Comparison of ENCODE assay signal across 10 cellular contexts in genomic region chr2:170396799-170397459, GRCh38.
DNase-seq lines count a peak whose midpoint lies in the region; ATAC-seq and TF ChIP-seq lines count a peak whose summit lies in the region.
"Had no signal": no experiment of that assay in that cellular context is flagged by ENCODE, and none has a peak within 500 bp of the region (broad histone marks: within the 10 kb centered on the region; RNA-seq: fewer than 3 reads in every experiment).

No MANE protein-coding gene starts in this region.

- no peak for ATAC-seq in CD4-positive, alpha-beta T cell (ENCODE audit: poor library complexity)
- no peak for ATAC-seq in stimulated activated naive B cell treated with anti-CD40 and anti-IgM and Interleukin-4, amounts not matched to agents 10 μg/mL and 1 μg/mL and 100 μg/mL, for 72 hours (replicated peaks)

- intact Hi-C loops in CD4-positive, alpha-beta T cell (cut with DNase I, micrococcal nuclease), result loop anchor here in 1 of 2 experiments (1.0 kb wide), 1 partner anchor 418 kb away; no protein-coding TSS in a partner anchor
- intact Hi-C loops in activated naive CD4-positive, alpha-beta T cell treated with anti-CD3 and anti-CD28 coated beads for 36 hours (cut with micrococcal nuclease), result loop anchor here (1.0 to 2.0 kb wide), 2 partner anchors 72 to 415 kb away; no protein-coding TSS in a partner anchor

- peak; percentile 26 for TF ChIP-seq CTCF in CD4-positive, alpha-beta T cell (IDR thresholded peaks at IDR 0.05)

- no peak overlapping the region for H3K4me3 Mint-ChIP-seq in CD4-positive, alpha-beta T cell
- H3K4me3 Mint-ChIP-seq in stimulated activated naive B cell treated with anti-CD40 and anti-IgM and Interleukin-4, amounts not matched to agents 10 μg/mL and 1 μg/mL and 100 μg/mL, for 72 hours, result no peak overlapping the region
- H3K4me3 Mint-ChIP-seq in activated naive CD4-positive, alpha-beta T cell treated with anti-CD3 and anti-CD28 coated beads for 36 hours, result no peak overlapping the region

- POLR2A ChIA-PET in CD4-positive, alpha-beta T cell (lab: Charles Lee), result no interaction called here

- CTCF ChIA-PET in CD4-positive, alpha-beta T cell (lab: Charles Lee), result no interaction called here
- CTCF ChIA-PET in activated naive CD4-positive, alpha-beta T cell treated with anti-CD3 and anti-CD28 coated beads for 36 hours (lab: Charles Lee), result interaction anchor here (0.9 to 2.5 kb wide), 4 partner anchors 12 to 383 kb away, joined by 3 to 9 read pairs (median 4); no protein-coding TSS in a partner anchor

- H3K27me3 Mint-ChIP-seq in CD4-positive, alpha-beta T cell, result peaks cover 58% of the 10 kb centered on the region
- peaks cover 27 to 46% of the 10 kb centered on the region in 2 donors for H3K27me3 Mint-ChIP-seq in stimulated activated naive B cell treated with anti-CD40 and anti-IgM and Interleukin-4, amounts not matched to agents 10 μg/mL and 1 μg/mL and 100 μg/mL, for 72 hours
- peaks cover 34% of the 10 kb centered on the region for H3K27me3 Mint-ChIP-seq in activated naive CD4-positive, alpha-beta T cell treated with anti-CD3 and anti-CD28 coated beads for 36 hours (ENCODE audit: low read depth)

- H3K27ac ChIP-seq in CD4-positive, alpha-beta T cell (ENCODE audit: low read depth, low read length), result no peak overlapping the region

- no peak for DNase-seq in CD4-positive, alpha-beta T cell
- peak; percentile 59 for DNase-seq in HT-29 (ENCODE audit: low spot score)
- peak; percentile 48 for DNase-seq in RKO (ENCODE audit: low spot score)
- DNase-seq in iPS-NIHi7 (ENCODE audit: extremely low spot score), result peak; percentile 31
- DNase-seq in stimulated activated naive B cell treated with anti-CD40 and anti-IgM and Interleukin-4, amounts not matched to agents 10 μg/mL and 1 μg/mL and 100 μg/mL, for 72 hours, result no peak
- DNase-seq in pons (ENCODE audit: low spot score), result no peak
- no peak for DNase-seq in activated naive CD4-positive, alpha-beta T cell treated with anti-CD3 and anti-CD28 coated beads for 36 hours
- DNase-seq in middle frontal gyrus (ENCODE audit: extremely low spot score, low spot score), result no peak
- DNase-seq: activated CD4-positive, CD25-positive, alpha-beta regulatory T cell; stimulated activated CD8-positive, alpha-beta memory T cell treated with anti-CD3 and anti-CD28 coated beads, Interleukin-4, amount 100 ng/mL, for 48 hours had no signal

- H3K27me3 ChIP-seq in CD4-positive, alpha-beta T cell (ENCODE audit: control insufficient read depth, insufficient read depth, low read length), result peaks cover 33% of the 10 kb centered on the region

- no peaks in the 10 kb centered on the region for H3K9me3 ChIP-seq in CD4-positive, alpha-beta T cell (ENCODE audit: control insufficient read depth, low read length)

- no peaks in the 10 kb centered on the region for H3K9me3 Mint-ChIP-seq in CD4-positive, alpha-beta T cell
- no peaks in the 10 kb centered on the region for H3K9me3 Mint-ChIP-seq in stimulated activated naive B cell treated with anti-CD40 and anti-IgM and Interleukin-4, amounts not matched to agents 10 μg/mL and 1 μg/mL and 100 μg/mL, for 72 hours
- H3K9me3 Mint-ChIP-seq in activated naive CD4-positive, alpha-beta T cell treated with anti-CD3 and anti-CD28 coated beads for 36 hours, result no peaks in the 10 kb centered on the region

- H3K4me1 Mint-ChIP-seq in CD4-positive, alpha-beta T cell (ENCODE audit: low read depth), result no peaks in the 10 kb centered on the region
- no peaks in the 10 kb centered on the region for H3K4me1 Mint-ChIP-seq in stimulated activated naive B cell treated with anti-CD40 and anti-IgM and Interleukin-4, amounts not matched to agents 10 μg/mL and 1 μg/mL and 100 μg/mL, for 72 hours
- H3K4me1 Mint-ChIP-seq in activated naive CD4-positive, alpha-beta T cell treated with anti-CD3 and anti-CD28 coated beads for 36 hours (ENCODE audit: low read depth), result peaks cover 4% of the 10 kb centered on the region

- no peaks in the 10 kb centered on the region for H3K36me3 Mint-ChIP-seq in CD4-positive, alpha-beta T cell (ENCODE audit: low read depth)
- no peaks in the 10 kb centered on the region for H3K36me3 Mint-ChIP-seq in stimulated activated naive B cell treated with anti-CD40 and anti-IgM and Interleukin-4, amounts not matched to agents 10 μg/mL and 1 μg/mL and 100 μg/mL, for 72 hours
- H3K36me3 Mint-ChIP-seq in activated naive CD4-positive, alpha-beta T cell treated with anti-CD3 and anti-CD28 coated beads for 36 hours (ENCODE audit: low read depth), result no peaks in the 10 kb centered on the region

- H3K27ac Mint-ChIP-seq in CD4-positive, alpha-beta T cell, result no peak overlapping the region
- no peak overlapping the region for H3K27ac Mint-ChIP-seq in stimulated activated naive B cell treated with anti-CD40 and anti-IgM and Interleukin-4, amounts not matched to agents 10 μg/mL and 1 μg/mL and 100 μg/mL, for 72 hours
- H3K27ac Mint-ChIP-seq in activated naive CD4-positive, alpha-beta T cell treated with anti-CD3 and anti-CD28 coated beads for 36 hours, result no peak overlapping the region

Comparison
In these comparisons a context has a peak if more than half of its experiments do, and no peak if none do; other contexts are left out.
1. DNase-seq: peak in HT-29 (single experiment), RKO (single experiment) and iPS-NIHi7 (single experiment); none in CD4-positive, alpha-beta T cell (0 of 10), stimulated activated naive B cell treated with anti-CD40 and anti-IgM and Interleukin-4, amounts not matched to agents 10 μg/mL and 1 μg/mL and 100 μg/mL, for 72 hours (single experiment), pons (single experiment), activated naive CD4-positive, alpha-beta T cell treated with anti-CD3 and anti-CD28 coated beads for 36 hours (single experiment) and middle frontal gyrus (single experiment).